ENCODE assay signal across 9 cellular contexts in the genomic region with DNA sequence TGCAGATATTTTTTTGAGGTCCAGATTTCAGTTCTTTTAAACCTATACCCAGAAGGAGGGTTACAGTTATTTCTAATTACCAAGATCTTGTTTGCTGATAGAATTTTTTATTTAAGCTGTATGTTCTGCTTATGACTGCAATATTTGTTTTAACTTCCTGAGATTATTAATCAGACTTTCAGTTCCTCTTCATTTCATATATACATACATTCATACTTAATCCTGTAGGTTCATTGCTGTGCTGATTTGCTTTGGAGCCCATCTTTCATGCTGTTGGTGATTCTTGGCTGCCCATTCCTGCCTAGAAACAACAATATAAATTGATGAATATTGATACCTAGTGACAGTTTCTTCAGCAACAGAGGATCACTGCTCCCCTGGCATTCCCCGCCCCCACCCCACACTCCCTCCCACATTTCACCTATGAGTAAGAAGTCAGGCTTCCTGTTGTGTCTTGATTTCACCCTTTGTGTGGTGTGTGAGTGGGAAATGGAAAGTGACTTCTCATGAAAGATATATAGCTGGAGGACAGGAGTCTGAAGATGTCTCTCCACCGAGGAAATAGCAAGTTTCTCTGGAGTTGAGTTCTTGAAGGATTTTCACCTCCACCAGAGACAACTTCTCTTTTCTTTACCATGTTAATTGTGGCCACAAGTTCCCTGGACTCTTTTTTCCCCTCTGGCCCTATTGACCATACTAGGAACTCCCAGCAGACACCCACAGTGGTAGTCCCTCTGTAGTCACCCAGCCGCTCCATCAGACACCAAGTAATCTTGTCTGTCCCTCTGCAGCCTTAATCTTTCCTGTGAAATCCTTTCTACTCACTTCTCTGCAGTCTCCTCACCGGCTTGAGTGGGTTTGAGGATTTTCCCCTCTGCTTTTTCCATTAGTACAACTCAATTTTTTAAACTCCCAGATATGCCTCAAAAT.
DNase-seq lines count a peak whose midpoint lies in the region; ATAC-seq, FAIRE-seq and TF ChIP-seq lines count a peak whose summit lies in the region.
"Had no signal": no experiment of that assay in that cellular context is flagged by ENCODE, and none has a peak within 500 bp of the region (broad histone marks: within the 10 kb centered on the region; RNA-seq: fewer than 3 reads in every experiment).

No MANE protein-coding gene starts in this region.

- H3K36me3 ChIP-seq in brain microvascular endothelial cell (replicated peaks) = no peaks in the 10 kb centered on the region

- ATAC-seq in GM21737 (IDR thresholded peaks at IDR 0.05; ENCODE audit: unreplicated experiment) = peak; percentile 70
- peak; percentile 53 for ATAC-seq in foreskin keratinocyte

- in situ Hi-C loops in brain microvascular endothelial cell (cut with HindIII; ENCODE audit: low pct_ligation_motif_present, low sequenced_read_pairs) = no loop called here

- TF ChIP-seq CTCF in foreskin keratinocyte (conservative IDR thresholded peaks at IDR 0.05) = no peak
- no peak for TF ChIP-seq CTCF in brain microvascular endothelial cell (IDR thresholded peaks at IDR 0.05; ENCODE audit: low read depth, low read length, missing control alignments)
- no peak for TF ChIP-seq CTCF in D721Med (IDR thresholded peaks at IDR 0.05; ENCODE audit: insufficient read depth, missing control alignments)

- no peak overlapping the region for H3K27ac ChIP-seq in foreskin keratinocyte
- no peak overlapping the region for H3K27ac ChIP-seq in brain microvascular endothelial cell

- H3K4me1 ChIP-seq in foreskin keratinocyte = no peaks in the 10 kb centered on the region

- H3K27me3 ChIP-seq in foreskin keratinocyte (no peaks in the 10 kb centered on the region), brain microvascular endothelial cell (replicated peaks) (no peaks in the 10 kb centered on the region)

- DNase-seq in GM12891 (ENCODE audit: insufficient read length, low spot score) (no peak), RPMI7951 (ENCODE audit: low read depth) (peak; percentile 31), foreskin keratinocyte (peak in 1 of 2 donors; percentile 35), brain microvascular endothelial cell (no peak), D721Med (ENCODE audit: insufficient read length, low spot score) (no peak), HTR-8/SVneo (ENCODE audit: insufficient read length, low spot score) (no peak), SW 1271 (lab: John Stamatoyannopoulos, UW) (no peak)
- DNase-seq: natural killer cell had no signal

- no peak for TF ChIP-seq POLR2A in GM12891 (IDR thresholded peaks at IDR 0.05; ENCODE audit: low read depth, low read length)

- peak; percentile 94 for FAIRE-seq in GM12891 (lab: Jason Lieb, UNC)
- no peak for FAIRE-seq in D721Med (lab: Jason Lieb, UNC)
- FAIRE-seq in HTR-8/SVneo (lab: Jason Lieb, UNC) = no peak

- no peak overlapping the region for H3K4me3 ChIP-seq in brain microvascular endothelial cell (ENCODE audit: low read depth, low read length)

TF ChIP-seq in GM12891, 5 proteins besides CTCF, POLR2A, EP300 and RAD21:
- no peak for TF ChIP-seq PAX5 (IDR thresholded peaks at IDR 0.05; ENCODE audit: insufficient read depth, low read length, severe bottlenecking)
- no peak for TF ChIP-seq POLR2AphosphoS5 (IDR thresholded peaks at IDR 0.05; ENCODE audit: low read depth, low read length)
- TF ChIP-seq SPI1 (IDR thresholded peaks at IDR 0.05; ENCODE audit: low read depth, low read length) = peak; percentile 83
- TF ChIP-seq POU2F2 (IDR thresholded peaks at IDR 0.05; ENCODE audit: low read depth, low read length) = no peak
- TF ChIP-seq TAF1 (IDR thresholded peaks at IDR 0.05; ENCODE audit: low read depth, low read length) = no peak
